ENCODE assay signal across 7 cellular contexts in genomic region chr5:138464018-138464387, GRCh38. TPM values are rescaled to one million over a fixed set of nuclear protein-coding genes. Genes with fewer than 3 reads are reported as not detected.
A peak's percentile ranks its signal among the peaks of the same experiment; 100 is the strongest.
DNase-seq lines count a peak whose midpoint lies in the region; ATAC-seq and TF ChIP-seq lines count a peak whose summit lies in the region.

No MANE protein-coding gene starts in this region.

- intact Hi-C loops in ascending aorta (cut with DNase I): loop anchor here (1.0 to 10.0 kb wide), 4 partner anchors 28 to 112 kb away; partner anchors contain the start of genes HSPA9 and KDM3B

- ATAC-seq in GM18498 (IDR thresholded peaks at IDR 0.05; ENCODE audit: unreplicated experiment) (peak; percentile 51), HG02884 (IDR thresholded peaks at IDR 0.05; ENCODE audit: unreplicated experiment) (peak; percentile 31)

- no peaks in the 10 kb centered on the region for H3K9me2 ChIP-seq in hepatocyte (replicated peaks; ENCODE audit: insufficient read depth)

- H2AFZ ChIP-seq in hepatocyte: peak overlapping the region; percentile 33

- no peaks in the 10 kb centered on the region for H3K27me3 ChIP-seq in ascending aorta
- no peaks in the 10 kb centered on the region for H3K27me3 ChIP-seq in hepatocyte

- TF ChIP-seq CTCF in ascending aorta (IDR thresholded peaks at IDR 0.05) (peak; percentile 90 to 96 (median 95)), hepatocyte (IDR thresholded peaks at IDR 0.05; ENCODE audit: poor library complexity) (peak; percentile 89)

- peaks cover 25% of the 10 kb centered on the region for H4K20me1 ChIP-seq in hepatocyte (ENCODE audit: insufficient read depth, poor library complexity, severe bottlenecking)

- H3K4me1 ChIP-seq in ascending aorta: peaks cover 9 to 27% of the 10 kb centered on the region in 2 donors
- peaks cover 6% of the 10 kb centered on the region for H3K4me1 ChIP-seq in hepatocyte (ENCODE audit: insufficient read depth)

- H3K79me2 ChIP-seq in hepatocyte: no peaks in the 10 kb centered on the region

- peak overlapping the region; percentile 98 to 99 for H3K27ac ChIP-seq in ascending aorta
- H3K27ac ChIP-seq in hepatocyte: peak overlapping the region; percentile 98

- H3K9me3 ChIP-seq in ascending aorta: no peaks in the 10 kb centered on the region
- H3K9me3 ChIP-seq in hepatocyte (ENCODE audit: low read depth): no peaks in the 10 kb centered on the region

- DNase-seq in NCI-H146 treated with DMSO at 0.1 percent for 48 hours (lab: John Stamatoyannopoulos, UW; ENCODE audit: unreplicated experiment) (peak; percentile 74), T-helper 2 cell (peak; percentile 86 to 95 (median 88)), ascending aorta (ENCODE audit: low spot score in 2 of 2) (peak; percentile 71 to 96), hepatocyte (ENCODE audit: low spot score) (peak; percentile 99), retina (peak; percentile 99)

- WGBS in hepatocyte (ENCODE audit: low lambda C conversion rate, missing lambda C conversion rate): 0% methylated on average over 30 of the region's 34 CpGs

- peaks cover 9 to 23% of the 10 kb centered on the region in 2 donors for H3K36me3 ChIP-seq in ascending aorta
- no peaks in the 10 kb centered on the region for H3K36me3 ChIP-seq in hepatocyte (replicated peaks; ENCODE audit: insufficient read depth, low read depth)

- H3K4me2 ChIP-seq in hepatocyte: peak overlapping the region; percentile 85

- H3K4me3 ChIP-seq in ascending aorta (peak overlapping the region; percentile 65 to 91), hepatocyte (peak overlapping the region; percentile 32)

RNA-seq across cellular contexts. Expression of gene EGR1, which starts 1.3 kb away (rescaled TPM):
- total RNA-seq in ascending aorta (419 TPM), hepatocyte (64.2 and 95.4 TPM in 2 replicates)
- 336 and 434 TPM in 2 replicates for polyA plus RNA-seq in hepatocyte

RNA-seq across cellular contexts. Expression of gene REEP2, which starts 25.1 kb away (rescaled TPM):
- 3.5 TPM for total RNA-seq in ascending aorta
- total RNA-seq in hepatocyte: 0.67 and 3.2 TPM in 2 replicates
- polyA plus RNA-seq in hepatocyte: 0.66 and 1.9 TPM in 2 replicates

Comparison
In these comparisons a context has a peak if more than half of its experiments do, and no peak if none do; other contexts are left out.
1. Peak in every context shown above with its lines: DNase-seq, ATAC-seq, H3K4me3 ChIP-seq and H3K27ac ChIP-seq.